ENCODE assay signal across 20 cellular contexts in genomic region chr9:14198049-14198448, GRCh38.
DNase-seq lines count a peak whose midpoint lies in the region; ATAC-seq and TF ChIP-seq lines count a peak whose summit lies in the region.
"Had no signal": no experiment of that assay in that cellular context is flagged by ENCODE, and none has a peak within 500 bp of the region (broad histone marks: within the 10 kb centered on the region; RNA-seq: fewer than 3 reads in every experiment).

No MANE protein-coding gene starts in this region.

- TF ChIP-seq CTCF in breast epithelium (IDR thresholded peaks at IDR 0.05) (no peak), MCF 10A (IDR thresholded peaks at IDR 0.05; ENCODE audit: unreplicated experiment) (no peak), foreskin keratinocyte (conservative IDR thresholded peaks at IDR 0.05) (no peak), sigmoid colon (IDR thresholded peaks at IDR 0.05) (no peak), uterus (IDR thresholded peaks at IDR 0.05) (no peak)

- H3K4me1 ChIP-seq in breast epithelium (peaks cover 0 to 17% of the 10 kb centered on the region in 2 donors), foreskin keratinocyte (peaks cover 15% of the 10 kb centered on the region), sigmoid colon (peaks cover 0 to 70% (median 57%) of the 10 kb centered on the region in 4 donors), uterus (peaks cover 5 to 6% of the 10 kb centered on the region in 2 donors)

- H3K27ac ChIP-seq in breast epithelium, result peak overlapping the region; percentile 46 to 56
- no peak overlapping the region for H3K27ac ChIP-seq in foreskin keratinocyte
- peak overlapping the region; percentile 52 to 77 (median 64) for H3K27ac ChIP-seq in sigmoid colon
- peak overlapping the region; percentile 42 to 70 for H3K27ac ChIP-seq in uterus
- H3K27ac ChIP-seq: neutrophil had no signal

- ATAC-seq in foreskin keratinocyte (peak; percentile 41), GM21381 (IDR thresholded peaks at IDR 0.05; ENCODE audit: unreplicated experiment) (no peak), HG03175 (IDR thresholded peaks at IDR 0.05; ENCODE audit: unreplicated experiment) (no peak)
- ATAC-seq: activated T-cell treated with anti-CD3 and anti-CD28 coated beads, Interleukin-2, amount 50 U/mL, for 4 hours; esophagus mucosa had no signal

- H3K27me3 ChIP-seq in breast epithelium, result no peaks in the 10 kb centered on the region
- no peaks in the 10 kb centered on the region for H3K27me3 ChIP-seq in foreskin keratinocyte
- no peaks in the 10 kb centered on the region for H3K27me3 ChIP-seq in sigmoid colon
- H3K27me3 ChIP-seq in uterus, result no peaks in the 10 kb centered on the region
- H3K27me3 ChIP-seq: neutrophil had no signal

- H3K4me3 ChIP-seq in breast epithelium (no peak overlapping the region), sigmoid colon (no peak overlapping the region), uterus (no peak overlapping the region)

- no peaks in the 10 kb centered on the region for H3K9me3 Mint-ChIP-seq in MCF 10A (ENCODE audit: unreplicated experiment)
- H3K9me3 Mint-ChIP-seq: activated T-cell treated with anti-CD3 and anti-CD28 coated beads, Interleukin-2, amount 50 U/mL, for 4 hours had no signal

- no peaks in the 10 kb centered on the region for H3K9me3 ChIP-seq in breast epithelium
- H3K9me3 ChIP-seq in sigmoid colon, result no peaks in the 10 kb centered on the region
- no peaks in the 10 kb centered on the region for H3K9me3 ChIP-seq in uterus
- H3K9me3 ChIP-seq: neutrophil had no signal

- TF ChIP-seq POLR2A in breast epithelium (IDR thresholded peaks at IDR 0.05), result no peak
- no peak for TF ChIP-seq POLR2A in sigmoid colon (IDR thresholded peaks at IDR 0.05)
- TF ChIP-seq POLR2A in uterus (IDR thresholded peaks at IDR 0.05), result no peak

- H3K36me3 ChIP-seq in breast epithelium (no peaks in the 10 kb centered on the region), sigmoid colon (no peaks in the 10 kb centered on the region), uterus (no peaks in the 10 kb centered on the region)
- H3K36me3 ChIP-seq: neutrophil had no signal

- no TSS peak for BruUV-seq in MCF 10A (replicated peaks; lab: Mats Ljungman, UMichigan)

- DNase-seq in breast epithelium (ENCODE audit: low spot score in 2 of 2), result no peak
- no peak for DNase-seq in MCF 10A (ENCODE audit: unreplicated experiment)
- no peak for DNase-seq in foreskin keratinocyte
- DNase-seq in sigmoid colon, result no peak
- DNase-seq in uterus, result no peak
- no peak for DNase-seq in AG08396 (ENCODE audit: low spot score)
- DNase-seq: 8988T; activated CD4-positive, alpha-beta T cell treated with anti-CD3 and anti-CD28 coated beads for 1 hour; activated CD8-positive, alpha-beta memory T cell treated with anti-CD3 and anti-CD28 coated beads for 24 hours; activated naive CD4-positive, alpha-beta T cell treated with Interleukin-2 at 50 U/mL for 16 hours; activated T-cell treated with anti-CD3 and anti-CD28 coated beads, Interleukin-2, amount 50 U/mL, for 4 hours; effector CD8-positive, alpha-beta T cell; NCI-H1417 treated with DMSO at 0.1 percent for 48 hours; NCI-H524; SW 1271; trophoblast cell had no signal

- TF ChIP-seq EP300 in sigmoid colon (IDR thresholded peaks at IDR 0.05), result no peak

- H3K27me3 Mint-ChIP-seq in MCF 10A (ENCODE audit: insufficient read depth, unreplicated experiment), result no peaks in the 10 kb centered on the region

- WGBS in sigmoid colon, 2 donors, result 77 to 89% methylated on average over 5 of the region's 5 CpGs

- H3K27ac Mint-ChIP-seq in MCF 10A (ENCODE audit: low read depth, unreplicated experiment), result no peak overlapping the region

- H3K36me3 Mint-ChIP-seq in MCF 10A (ENCODE audit: insufficient read depth, unreplicated experiment), result peaks cover 18% of the 10 kb centered on the region

- intact Hi-C loops in breast epithelium (cut with DNase I; ENCODE audit: low total_unique reads) (loop anchor here (5.0 kb wide), 1 partner anchor 109 kb away; no protein-coding TSS in a partner anchor), MCF 10A (cut with micrococcal nuclease) (no loop called here), sigmoid colon (cut with DNase I) (no loop called here), uterus (cut with DNase I; ENCODE audit: low total_unique reads) (no loop called here)

- peaks cover 27% of the 10 kb centered on the region for H3K4me1 Mint-ChIP-seq in MCF 10A (ENCODE audit: insufficient read depth, unreplicated experiment)

- POLR2A ChIA-PET in MCF 10A (lab: Yijun Ruan, JAX), result interaction anchor here (0.9 to 2.1 kb wide), 5 partner anchors 8 to 79 kb away, joined by 3 to 5 read pairs (median 3); no protein-coding TSS in a partner anchor

- CTCF ChIA-PET in MCF 10A (lab: Yijun Ruan, JAX), result interaction anchor here (0.8 to 1.2 kb wide), 4 partner anchors 8 to 770 kb away, joined by 3 to 4 read pairs (median 4); no protein-coding TSS in a partner anchor

- H3K4me3 Mint-ChIP-seq in MCF 10A (ENCODE audit: unreplicated experiment), result no peak overlapping the region
- H3K4me3 Mint-ChIP-seq: activated T-cell treated with anti-CD3 and anti-CD28 coated beads, Interleukin-2, amount 50 U/mL, for 4 hours had no signal
